In the genomic region with DNA sequence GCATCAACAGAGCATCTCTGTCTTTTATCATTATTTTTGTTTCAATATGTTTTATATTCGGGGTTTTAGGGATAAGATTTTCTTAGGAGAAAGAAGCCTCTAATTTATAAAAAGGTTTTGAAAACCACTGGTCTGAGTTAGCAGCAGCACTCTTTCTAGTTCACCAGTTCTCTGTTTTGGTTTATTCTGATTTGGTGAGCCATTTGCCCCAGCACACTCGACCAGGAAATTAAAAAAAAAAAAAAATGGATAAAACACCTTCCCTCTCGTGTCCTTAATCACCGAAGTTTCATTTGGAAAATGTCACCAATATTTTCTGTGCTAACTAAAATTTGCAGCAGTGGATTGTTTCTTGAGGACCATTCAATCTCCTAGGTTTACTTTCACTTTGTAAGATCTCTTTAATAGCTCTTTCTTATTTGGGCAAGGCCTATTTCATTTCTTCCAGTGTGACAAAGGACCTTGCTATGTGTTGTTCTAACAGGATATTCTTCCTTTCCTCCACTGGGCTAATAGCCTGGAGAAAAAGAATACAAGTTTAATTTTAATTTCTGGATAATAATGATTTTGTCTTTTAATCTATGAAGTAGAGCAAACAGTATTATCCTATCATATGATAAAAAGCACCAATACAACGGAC, we compare ENCODE assay signal across 11 cellular contexts. TPM values are rescaled to one million over a fixed set of nuclear protein-coding genes. Genes with fewer than 3 reads are reported as not detected.
DNase-seq lines count a peak whose midpoint lies in the region; ATAC-seq, FAIRE-seq and TF ChIP-seq lines count a peak whose summit lies in the region.
"Had no signal": no experiment of that assay in that cellular context is flagged by ENCODE, and none has a peak within 500 bp of the region (broad histone marks: within the 10 kb centered on the region; RNA-seq: fewer than 3 reads in every experiment).

No MANE protein-coding gene starts in this region.

- H3K4me3 ChIP-seq in fibroblast of the aortic adventitia (ENCODE audit: low read depth, low read length) (peak overlapping the region; percentile 45), thoracic aorta (peak overlapping the region; percentile 67), BE2C (ENCODE audit: low read depth, low read length) (no peak overlapping the region)

- peak overlapping the region in 1 of 2 donors; percentile 47 for H3K27ac ChIP-seq in thoracic aorta
- H3K27ac ChIP-seq: neutrophil had no signal

- TF ChIP-seq CTCF in fibroblast of the aortic adventitia (IDR thresholded peaks at IDR 0.05; ENCODE audit: insufficient read depth, low read length), result no peak
- no peak for TF ChIP-seq CTCF in thoracic aorta (IDR thresholded peaks at IDR 0.05)
- TF ChIP-seq CTCF in BE2C (IDR thresholded peaks at IDR 0.05; ENCODE audit: low read depth, low read length), result no peak

- DNase-seq in activated naive CD4-positive, alpha-beta T cell treated with Interleukin-2 at 50 U/mL for 16 hours, result no peak
- DNase-seq in T-cell (no peak), fibroblast of the aortic adventitia (ENCODE audit: low read depth) (peak; percentile 56), thoracic aorta (ENCODE audit: low spot score) (no peak), frontal cortex (ENCODE audit: low spot score in 2 of 2) (no peak), BE2C (no peak)
- DNase-seq: activated CD4-positive, CD25-positive, alpha-beta regulatory T cell; NCI-H510A treated with DMSO at 0.1 percent for 48 hours had no signal

- H3K27ac Mint-ChIP-seq in activated naive CD4-positive, alpha-beta T cell treated with anti-CD3 and anti-CD28 coated beads, Interleukin-2, amount 50 U/mL, for 24 hours, result no peak overlapping the region
- no peak overlapping the region for H3K27ac Mint-ChIP-seq in T-cell

- H3K9me3 ChIP-seq in thoracic aorta (no peaks in the 10 kb centered on the region), BE2C (no peaks in the 10 kb centered on the region)
- H3K9me3 ChIP-seq: neutrophil had no signal

- POLR2A ChIA-PET in T-cell (lab: Charles Lee), result interaction anchor here in 1 of 2 donors (0.6 kb wide), 1 partner anchor 697 kb away, joined by 3 read pairs; no protein-coding TSS in a partner anchor

- FAIRE-seq in frontal cortex (lab: Jason Lieb, UNC), result no peak

- H3K4me1 ChIP-seq in thoracic aorta (ENCODE audit: control insufficient read depth in 1 of 2, low read depth in 2 of 2) (peaks cover 5 to 15% of the 10 kb centered on the region in 2 donors), BE2C (no peaks in the 10 kb centered on the region)

- H3K4me1 Mint-ChIP-seq in activated naive CD4-positive, alpha-beta T cell treated with anti-CD3 and anti-CD28 coated beads, Interleukin-2, amount 50 U/mL, for 24 hours, result peaks cover 5% of the 10 kb centered on the region
- H3K4me1 Mint-ChIP-seq in T-cell, result peaks cover 4 to 7% (median 5%) of the 10 kb centered on the region in 3 donors

- H3K27me3 ChIP-seq in thoracic aorta (replicated peaks; ENCODE audit: insufficient read depth), result no peaks in the 10 kb centered on the region
- no peaks in the 10 kb centered on the region for H3K27me3 ChIP-seq in BE2C
- H3K27me3 ChIP-seq: neutrophil had no signal

- no peaks in the 10 kb centered on the region for H3K27me3 Mint-ChIP-seq in activated naive CD4-positive, alpha-beta T cell treated with anti-CD3 and anti-CD28 coated beads, Interleukin-2, amount 50 U/mL, for 24 hours
- H3K27me3 Mint-ChIP-seq in T-cell, result peaks cover 0 to 3% of the 10 kb centered on the region in 2 donors

- H3K36me3 ChIP-seq in thoracic aorta, result no peaks in the 10 kb centered on the region
- H3K36me3 ChIP-seq in BE2C, result no peaks in the 10 kb centered on the region
- H3K36me3 ChIP-seq: neutrophil had no signal

- no peaks in the 10 kb centered on the region for H3K9me3 Mint-ChIP-seq in activated naive CD4-positive, alpha-beta T cell treated with anti-CD3 and anti-CD28 coated beads, Interleukin-2, amount 50 U/mL, for 24 hours
- no peaks in the 10 kb centered on the region for H3K9me3 Mint-ChIP-seq in T-cell

- CTCF ChIA-PET in T-cell (lab: Charles Lee), result interaction anchor here (0.6 to 2.1 kb wide), 4 partner anchors 13 to 816 kb away, joined by 3 to 7 read pairs (median 6); no protein-coding TSS in a partner anchor

- ATAC-seq in T-cell (replicated peaks in 1 of 4) (no peak), thoracic aorta (ENCODE audit: insufficient number of reproducible peaks, low FRiP score, low read depth) (no peak), GM18861 (IDR thresholded peaks at IDR 0.05; ENCODE audit: unreplicated experiment) (no peak)

- no peaks in the 10 kb centered on the region for H3K36me3 Mint-ChIP-seq in activated naive CD4-positive, alpha-beta T cell treated with anti-CD3 and anti-CD28 coated beads, Interleukin-2, amount 50 U/mL, for 24 hours
- no peaks in the 10 kb centered on the region for H3K36me3 Mint-ChIP-seq in T-cell

- peak overlapping the region; percentile 47 for H3K4me3 Mint-ChIP-seq in activated naive CD4-positive, alpha-beta T cell treated with anti-CD3 and anti-CD28 coated beads, Interleukin-2, amount 50 U/mL, for 24 hours
- H3K4me3 Mint-ChIP-seq in T-cell, result peak overlapping the region in 2 of 3 donors; percentile 24 to 71

RNA-seq across cellular contexts. Expression of gene ANXA1, which starts 57.8 kb away (rescaled TPM):
- 100 to 1,000 TPM; 173 to 570 (median 200) TPM for total RNA-seq in T-cell
- total RNA-seq in fibroblast of the aortic adventitia (ENCODE audit: low replicate concordance), result 923 and 1,627 TPM in 2 replicates
- 100 to 1,000 TPM; 485 to 668 TPM for total RNA-seq in thoracic aorta
- total RNA-seq in frontal cortex, result 8.2 TPM
- polyA plus RNA-seq in BE2C (2012; ENCODE audit: insufficient read depth, insufficient read length, low read depth), result not detected

Comparison
In these comparisons a context has a peak if more than half of its experiments do, and no peak if none do; other contexts are left out.
1. RNA of gene ANXA1, which starts 57.8 kb away (total RNA-seq): 923 to 1,627 TPM in fibroblast of the aortic adventitia, 485 to 668 TPM in thoracic aorta and 173 to 570 TPM in T-cell; 8.2 TPM in frontal cortex (single experiment); every median in the first group is over 10 times any median in the second.